ENCODE assay signal across 22 cellular contexts in genomic region chr11:82930229-82930628, GRCh38. TPM values are rescaled to one million over a fixed set of nuclear protein-coding genes. Genes with fewer than 3 reads are reported as not detected.
A peak's percentile ranks its signal among the peaks of the same experiment; 100 is the strongest.
DNase-seq lines count a peak whose midpoint lies in the region; ATAC-seq and TF ChIP-seq lines count a peak whose summit lies in the region.
"Had no signal": no experiment of that assay in that cellular context is flagged by ENCODE, and none has a peak within 500 bp of the region (broad histone marks: within the 10 kb centered on the region; RNA-seq: fewer than 3 reads in every experiment).

No MANE protein-coding gene starts in this region.

- H3K9me3 Mint-ChIP-seq in activated B cell treated with CpG ODN at 0.5 μM for 24 hours, result no peaks in the 10 kb centered on the region
- H3K9me3 Mint-ChIP-seq: nephron had no signal

- no peak for DNase-seq in activated B cell treated with CpG ODN at 0.5 μM for 24 hours
- no peak for DNase-seq in HuH-7.5 (ENCODE audit: low spot score)
- DNase-seq in NCI-H748 (lab: John Stamatoyannopoulos, UW; ENCODE audit: unreplicated experiment), result no peak
- no peak for DNase-seq in mucosa of descending colon
- DNase-seq: activated CD4-positive, alpha-beta T cell treated with anti-CD3 and anti-CD28 coated beads for 48 hours; activated gamma-delta T cell treated with Interleukin-2 at 50 U/mL for 16 hours; anterior cingulate cortex; cerebellar nuclear complex; effector memory CD4-positive, alpha-beta T cell; EL; H7; NCI-H1048; NCI-H2081; small intestine; T1000 had no signal

- no peaks in the 10 kb centered on the region for H3K27me3 Mint-ChIP-seq in activated B cell treated with CpG ODN at 0.5 μM for 24 hours

- ATAC-seq in GM18511 (IDR thresholded peaks at IDR 0.05; ENCODE audit: unreplicated experiment) (peak; percentile 67), GM21390 (IDR thresholded peaks at IDR 0.05; ENCODE audit: unreplicated experiment) (peak; percentile 59), HG03432 (IDR thresholded peaks at IDR 0.05; ENCODE audit: unreplicated experiment) (peak; percentile 61), activated B cell treated with CpG ODN at 0.5 μM for 24 hours (ENCODE audit: low read depth) (peak; percentile 36), mucosa of descending colon (no peak), GM18519 (IDR thresholded peaks at IDR 0.05; ENCODE audit: low FRiP score, unreplicated experiment) (no peak)

- H3K4me1 ChIP-seq in mucosa of descending colon (ENCODE audit: low read depth), result peaks cover 4% of the 10 kb centered on the region
- H3K4me1 ChIP-seq: prostate gland had no signal

- H3K27ac Mint-ChIP-seq in activated B cell treated with CpG ODN at 0.5 μM for 24 hours, result peak overlapping the region; percentile 84
- H3K27ac Mint-ChIP-seq: nephron had no signal

- no peaks in the 10 kb centered on the region for H3K9me3 ChIP-seq in mucosa of descending colon
- H3K9me3 ChIP-seq: prostate gland had no signal

- no peak overlapping the region for H3K4me3 Mint-ChIP-seq in activated B cell treated with CpG ODN at 0.5 μM for 24 hours
- H3K4me3 Mint-ChIP-seq: nephron had no signal

- intact Hi-C loops in activated B cell treated with CpG ODN at 0.5 μM for 24 hours (cut with micrococcal nuclease) (loop anchor here (2.0 kb wide), 2 partner anchors 31 to 43 kb away; no protein-coding TSS in a partner anchor), mucosa of descending colon (cut with DNase I, micrococcal nuclease) (no loop called here)

- CTCF ChIA-PET in activated B cell treated with CpG ODN at 0.5 μM for 24 hours (lab: Charles Lee), result interaction anchor here (0.8 to 2.0 kb wide), 5 partner anchors 63 to 319 kb away, joined by 3 to 6 read pairs (median 4); no protein-coding TSS in a partner anchor

- POLR2A ChIA-PET in activated B cell treated with CpG ODN at 0.5 μM for 24 hours (lab: Charles Lee), result interaction anchor here (0.6 to 2.0 kb wide), 13 partner anchors 9 to 226 kb away, joined by 3 to 19 read pairs (median 5); partner anchors contain the start of gene PCF11

- TF ChIP-seq CTCF in activated B cell treated with CpG ODN at 0.5 μM for 24 hours (IDR thresholded peaks at IDR 0.05) (no peak), mucosa of descending colon (IDR thresholded peaks at IDR 0.05) (no peak)

- H3K4me3 ChIP-seq in mucosa of descending colon, result no peak overlapping the region
- H3K4me3 ChIP-seq: lung, prostate gland had no signal

- H3K36me3 ChIP-seq in mucosa of descending colon (ENCODE audit: low read depth), result no peaks in the 10 kb centered on the region
- H3K36me3 ChIP-seq: prostate gland had no signal

- H3K4me1 Mint-ChIP-seq in activated B cell treated with CpG ODN at 0.5 μM for 24 hours, result peaks cover 69% of the 10 kb centered on the region
- H3K4me1 Mint-ChIP-seq: nephron had no signal

- peaks cover 2% of the 10 kb centered on the region for H3K36me3 Mint-ChIP-seq in activated B cell treated with CpG ODN at 0.5 μM for 24 hours (ENCODE audit: low read depth)

RNA-seq across cellular contexts. Expression of gene DDIAS, which starts 28.7 kb away (rescaled TPM):
- total RNA-seq in activated B cell treated with CpG ODN at 0.5 μM for 24 hours, result 4.4 and 4.7 TPM in 2 replicates
- 1 to 10 TPM in 2 of 3 donors, under 1 TPM in 1; 0.87 to 4.4 (median 1.2) TPM for total RNA-seq in mucosa of descending colon

RNA-seq across cellular contexts. Expression of gene PRCP, which starts 30.0 kb away (rescaled TPM):
- total RNA-seq in activated B cell treated with CpG ODN at 0.5 μM for 24 hours (29.8 and 34.8 TPM in 2 replicates), mucosa of descending colon (10 to 100 TPM; 29.6 to 35.6 (median 30.8) TPM)

Comparison
In these comparisons a context has a peak if more than half of its experiments do, and no peak if none do; other contexts are left out.
1. ATAC-seq: peak in GM18511 (single experiment), GM21390 (single experiment), HG03432 (single experiment) and activated B cell treated with CpG ODN at 0.5 μM for 24 hours (single experiment); none in mucosa of descending colon (single experiment) and GM18519 (single experiment).